ENCODE assay signal across 21 cellular contexts in the genomic region with DNA sequence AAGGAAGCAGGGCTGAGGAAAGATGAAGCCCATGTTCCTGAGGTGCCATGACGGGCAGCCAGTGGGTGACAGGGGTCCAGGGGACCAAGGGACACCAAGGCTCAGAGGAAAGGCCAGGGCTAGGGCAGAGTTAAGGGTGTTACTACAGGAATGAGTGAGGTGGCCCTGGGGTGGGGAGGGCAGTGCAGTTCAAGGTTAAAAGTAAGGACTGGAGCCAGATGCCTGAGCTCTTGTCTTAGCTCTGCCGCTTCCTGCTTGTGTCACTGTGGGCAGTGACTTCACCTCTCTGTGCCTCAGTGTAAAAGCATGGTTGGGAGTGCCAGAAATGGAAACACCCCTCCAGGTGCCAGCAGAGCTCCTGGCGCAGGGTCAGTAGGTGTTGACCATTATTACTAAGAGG. TPM values are rescaled to one million over a fixed set of nuclear protein-coding genes. Genes with fewer than 3 reads are reported as not detected.
A peak's percentile ranks its signal among the peaks of the same experiment; 100 is the strongest.
DNase-seq lines count a peak whose midpoint lies in the region; ATAC-seq and TF ChIP-seq lines count a peak whose summit lies in the region.
"Had no signal": no experiment of that assay in that cellular context is flagged by ENCODE, and none has a peak within 500 bp of the region (broad histone marks: within the 10 kb centered on the region; RNA-seq: fewer than 3 reads in every experiment).

No MANE protein-coding gene starts in this region.

- H2BK15ac ChIP-seq in neuronal stem cell (ENCODE audit: low read length): no peak overlapping the region

- H3K27me3 Mint-ChIP-seq in activated CD8-positive, alpha-beta memory T cell treated with anti-CD3 and anti-CD28 coated beads, Interleukin-2, amount 10 ng/mL, durations not matched to agents 7 days and 5 days: no peaks in the 10 kb centered on the region
- no peaks in the 10 kb centered on the region for H3K27me3 Mint-ChIP-seq in natural killer cell treated with Interleukin-12 subunit alpha and Interleukin-12 subunit beta and Interleukin-15 and Interleukin-18, amount 100 ng/mL, for 72 hours
- no peaks in the 10 kb centered on the region for H3K27me3 Mint-ChIP-seq in natural killer cell (ENCODE audit: low read depth in 2 of 2)
- H3K27me3 Mint-ChIP-seq: CD4-positive, alpha-beta memory T cell had no signal

- CTCF ChIA-PET in activated CD8-positive, alpha-beta memory T cell treated with anti-CD3 and anti-CD28 coated beads, Interleukin-2, amount 10 ng/mL, durations not matched to agents 7 days and 5 days (lab: Charles Lee): no interaction called here

- no peak overlapping the region for H4K8ac ChIP-seq in neuronal stem cell (ENCODE audit: low read depth, low read length)

- no peaks in the 10 kb centered on the region for H3K9me3 Mint-ChIP-seq in activated CD8-positive, alpha-beta memory T cell treated with anti-CD3 and anti-CD28 coated beads, Interleukin-2, amount 10 ng/mL, durations not matched to agents 7 days and 5 days (ENCODE audit: low read depth)
- H3K9me3 Mint-ChIP-seq in natural killer cell treated with Interleukin-12 subunit alpha and Interleukin-12 subunit beta and Interleukin-15 and Interleukin-18, amount 100 ng/mL, for 72 hours: no peaks in the 10 kb centered on the region
- no peaks in the 10 kb centered on the region for H3K9me3 Mint-ChIP-seq in natural killer cell
- H3K9me3 Mint-ChIP-seq: CD14-positive monocyte; CD4-positive, alpha-beta memory T cell; HFFc6 had no signal

- H3K4me1 Mint-ChIP-seq in activated CD8-positive, alpha-beta memory T cell treated with anti-CD3 and anti-CD28 coated beads, Interleukin-2, amount 10 ng/mL, durations not matched to agents 7 days and 5 days: peaks cover 18% of the 10 kb centered on the region
- peaks cover 11 to 20% of the 10 kb centered on the region in 2 donors for H3K4me1 Mint-ChIP-seq in natural killer cell treated with Interleukin-12 subunit alpha and Interleukin-12 subunit beta and Interleukin-15 and Interleukin-18, amount 100 ng/mL, for 72 hours (ENCODE audit: low read depth in 2 of 2)
- H3K4me1 Mint-ChIP-seq in natural killer cell: peaks cover 9 to 10% of the 10 kb centered on the region in 2 donors

- no peak overlapping the region for H3K4me2 ChIP-seq in neuronal stem cell (ENCODE audit: insufficient read depth, low read length, poor library complexity, severe bottlenecking)
- H3K4me2 ChIP-seq: BLaER1 had no signal

- no peak overlapping the region for H3K14ac ChIP-seq in neuronal stem cell (ENCODE audit: low read length)

- H3K18ac ChIP-seq in neuronal stem cell (ENCODE audit: low read length): no peak overlapping the region

- no peak overlapping the region for H3K4me3 ChIP-seq in neuronal stem cell (ENCODE audit: low read length in 2 of 2)
- H3K4me3 ChIP-seq: BLaER1 had no signal

- H3K9me3 ChIP-seq in neuronal stem cell (replicated peaks in 1 of 2; ENCODE audit: control insufficient read depth in 2 of 2, insufficient read depth in 1 of 2, low read depth in 1 of 2, low read length in 2 of 2): no peaks in the 10 kb centered on the region
- H3K9me3 ChIP-seq: BLaER1 had no signal

- H3K27me3 ChIP-seq in neuronal stem cell (ENCODE audit: control insufficient read depth in 3 of 3, insufficient read depth in 3 of 3, low read depth in 1 of 3, low read length in 3 of 3): no peaks in the 10 kb centered on the region
- H3K27me3 ChIP-seq: BLaER1 had no signal

- H3K79me1 ChIP-seq in neuronal stem cell (ENCODE audit: low read depth, low read length): no peaks in the 10 kb centered on the region

- H2AFZ ChIP-seq in neuronal stem cell (ENCODE audit: low read length): no peak overlapping the region

- H2AK5ac ChIP-seq in neuronal stem cell (ENCODE audit: low read depth, low read length): no peak overlapping the region

- H3K9ac ChIP-seq in neuronal stem cell (ENCODE audit: low read depth, low read length, poor library complexity): peak overlapping the region; percentile 30
- H3K9ac ChIP-seq: BLaER1 had no signal

- no peak overlapping the region for H3K4me3 Mint-ChIP-seq in activated CD8-positive, alpha-beta memory T cell treated with anti-CD3 and anti-CD28 coated beads, Interleukin-2, amount 10 ng/mL, durations not matched to agents 7 days and 5 days
- H3K4me3 Mint-ChIP-seq in natural killer cell treated with Interleukin-12 subunit alpha and Interleukin-12 subunit beta and Interleukin-15 and Interleukin-18, amount 100 ng/mL, for 72 hours: no peak overlapping the region
- no peak overlapping the region for H3K4me3 Mint-ChIP-seq in natural killer cell
- H3K4me3 Mint-ChIP-seq: CD14-positive monocyte, HFFc6 had no signal

- H3K36me3 Mint-ChIP-seq in activated CD8-positive, alpha-beta memory T cell treated with anti-CD3 and anti-CD28 coated beads, Interleukin-2, amount 10 ng/mL, durations not matched to agents 7 days and 5 days: peaks cover 29% of the 10 kb centered on the region
- peaks cover 15% of the 10 kb centered on the region for H3K36me3 Mint-ChIP-seq in natural killer cell treated with Interleukin-12 subunit alpha and Interleukin-12 subunit beta and Interleukin-15 and Interleukin-18, amount 100 ng/mL, for 72 hours
- peaks cover 7% of the 10 kb centered on the region for H3K36me3 Mint-ChIP-seq in natural killer cell

- no peak overlapping the region for H2BK12ac ChIP-seq in neuronal stem cell (ENCODE audit: low read length)

- H4K91ac ChIP-seq in neuronal stem cell (ENCODE audit: low read depth, low read length, poor library complexity): no peak overlapping the region

- no peak overlapping the region for H3K4ac ChIP-seq in neuronal stem cell (ENCODE audit: low read length)

- peak; percentile 41 for ATAC-seq in activated CD8-positive, alpha-beta memory T cell treated with anti-CD3 and anti-CD28 coated beads, Interleukin-2, amount 10 ng/mL, durations not matched to agents 7 days and 5 days
- ATAC-seq in natural killer cell treated with Interleukin-12 subunit alpha and Interleukin-12 subunit beta and Interleukin-15 and Interleukin-18, amount 100 ng/mL, for 72 hours: peak in 1 of 2 donors; percentile 37
- ATAC-seq in natural killer cell (no peak), HG02852 (IDR thresholded peaks at IDR 0.05; ENCODE audit: unreplicated experiment) (no peak)
- ATAC-seq: HCT116, HepG2 had no signal

- intact Hi-C loops in natural killer cell (cut with micrococcal nuclease): no loop called here

- no peak for TF ChIP-seq CTCF in natural killer cell (IDR thresholded peaks at IDR 0.05)

- no peak for DNase-seq in activated CD8-positive, alpha-beta memory T cell treated with anti-CD3 and anti-CD28 coated beads, Interleukin-2, amount 10 ng/mL, durations not matched to agents 7 days and 5 days
- no peak for DNase-seq in activated CD8-positive, alpha-beta memory T cell treated with anti-CD3 and anti-CD28 coated beads for 24 hours
- DNase-seq in natural killer cell treated with Interleukin-12 subunit alpha and Interleukin-12 subunit beta and Interleukin-15 and Interleukin-18, amount 100 ng/mL, for 72 hours (ENCODE audit: low spot score): peak; percentile 8
- DNase-seq in natural killer cell (no peak), neuronal stem cell (ENCODE audit: low spot score) (no peak), substantia nigra (lab: John Stamatoyannopoulos, UW) (no peak)
- DNase-seq: 8988T; CD4-positive, alpha-beta memory T cell; DMS153; DMS79 treated with DMSO at 0.1 percent for 48 hours; GF-D8; GOT3; H7; HFFc6 had no signal

- no CpG with 5 or more reads among the region's 3 CpGs for WGBS in neuronal stem cell (ENCODE audit: extremely low coverage in 2 of 2, insufficient read length in 2 of 2, insufficient replicate concordance in 1 of 2), 2 donors

- peak overlapping the region; percentile 33 for H3K27ac Mint-ChIP-seq in activated CD8-positive, alpha-beta memory T cell treated with anti-CD3 and anti-CD28 coated beads, Interleukin-2, amount 10 ng/mL, durations not matched to agents 7 days and 5 days
- H3K27ac Mint-ChIP-seq in natural killer cell treated with Interleukin-12 subunit alpha and Interleukin-12 subunit beta and Interleukin-15 and Interleukin-18, amount 100 ng/mL, for 72 hours: no peak overlapping the region
- H3K27ac Mint-ChIP-seq in natural killer cell: no peak overlapping the region
- H3K27ac Mint-ChIP-seq: CD14-positive monocyte, HFFc6 had no signal

- H3K4me1 ChIP-seq in neuronal stem cell (ENCODE audit: control insufficient read depth in 2 of 2, insufficient read depth in 1 of 2, low read depth in 1 of 2, low read length in 2 of 2): peaks cover 8 to 11% of the 10 kb centered on the region in 2 donors

- H3K27ac ChIP-seq in neuronal stem cell (replicated peaks; ENCODE audit: low read length): no peak overlapping the region
- no peak overlapping the region for H3K27ac ChIP-seq in substantia nigra (ENCODE audit: low read depth, low read length, poor library complexity, severe bottlenecking)
- H3K27ac ChIP-seq: BLaER1 had no signal

- H3K36me3 ChIP-seq in neuronal stem cell (replicated peaks in 1 of 2; ENCODE audit: control insufficient read depth in 2 of 2, insufficient read depth in 2 of 2, low read length in 2 of 2): peaks cover 32 to 70% of the 10 kb centered on the region in 2 donors

- no peak overlapping the region for H2BK120ac ChIP-seq in neuronal stem cell (ENCODE audit: low read depth, low read length)

- no peak overlapping the region for H2BK5ac ChIP-seq in neuronal stem cell (ENCODE audit: low read length)

- peak overlapping the region; percentile 10 for H3K23ac ChIP-seq in neuronal stem cell (ENCODE audit: low read depth, low read length, poor library complexity)

RNA-seq across cellular contexts. Expression of a gene that starts 4.9 kb away (rescaled TPM):
- total RNA-seq in activated CD8-positive, alpha-beta memory T cell treated with anti-CD3 and anti-CD28 coated beads, Interleukin-2, amount 10 ng/mL, durations not matched to agents 7 days and 5 days: 1 to 10 TPM; 1.2 to 1.9 TPM
- 1 to 10 TPM in 1 of 2 donors, under 1 TPM in 1; 0.39 to 1.2 TPM for total RNA-seq in natural killer cell treated with Interleukin-12 subunit alpha and Interleukin-12 subunit beta and Interleukin-15 and Interleukin-18, amount 100 ng/mL, for 72 hours
- total RNA-seq in natural killer cell: 1 to 10 TPM in 1 of 3 donors, under 1 TPM in 2; 0.48 to 2.0 (median 0.87) TPM
- 2.1 TPM for polyA plus RNA-seq in neuronal stem cell (2013, experiment 1 of 2)
- polyA plus RNA-seq in neuronal stem cell (2013, experiment 2 of 2): 1.9 TPM

RNA-seq across cellular contexts. Expression of a gene that starts 7.8 kb away (rescaled TPM):
- total RNA-seq in activated CD8-positive, alpha-beta memory T cell treated with anti-CD3 and anti-CD28 coated beads, Interleukin-2, amount 10 ng/mL, durations not matched to agents 7 days and 5 days: 100 to 1,000 TPM; 110 to 117 TPM
- total RNA-seq in natural killer cell treated with Interleukin-12 subunit alpha and Interleukin-12 subunit beta and Interleukin-15 and Interleukin-18, amount 100 ng/mL, for 72 hours: 100 to 1,000 TPM; 109 to 110 TPM
- total RNA-seq in natural killer cell: 10 to 100 TPM; 51.6 to 61.7 (median 58.2) TPM
- polyA plus RNA-seq in neuronal stem cell (2013, experiment 1 of 2): 39.0 TPM
- 39.4 TPM for polyA plus RNA-seq in neuronal stem cell (2013, experiment 2 of 2)

RNA-seq across cellular contexts. Expression of a gene that starts 11.5 kb away (rescaled TPM):
- total RNA-seq in activated CD8-positive, alpha-beta memory T cell treated with anti-CD3 and anti-CD28 coated beads, Interleukin-2, amount 10 ng/mL, durations not matched to agents 7 days and 5 days: 100 to 1,000 TPM; 394 to 417 TPM
- total RNA-seq in natural killer cell treated with Interleukin-12 subunit alpha and Interleukin-12 subunit beta and Interleukin-15 and Interleukin-18, amount 100 ng/mL, for 72 hours: 100 to 1,000 TPM; 363 to 400 TPM
- 100 to 1,000 TPM; 213 to 247 (median 215) TPM for total RNA-seq in natural killer cell
- 708 TPM for polyA plus RNA-seq in neuronal stem cell (2013, experiment 1 of 2)
- 694 TPM for polyA plus RNA-seq in neuronal stem cell (2013, experiment 2 of 2)

RNA-seq across cellular contexts. Expression of a gene that starts 24.1 kb away (rescaled TPM):
- 10 to 100 TPM; 49.0 to 59.2 TPM for total RNA-seq in activated CD8-positive, alpha-beta memory T cell treated with anti-CD3 and anti-CD28 coated beads, Interleukin-2, amount 10 ng/mL, durations not matched to agents 7 days and 5 days
- 10 to 100 TPM; 29.2 to 55.0 TPM for total RNA-seq in natural killer cell treated with Interleukin-12 subunit alpha and Interleukin-12 subunit beta and Interleukin-15 and Interleukin-18, amount 100 ng/mL, for 72 hours
- 10 to 100 TPM; 17.5 to 26.4 (median 21.6) TPM for total RNA-seq in natural killer cell
- polyA plus RNA-seq in neuronal stem cell (2013, experiment 1 of 2): 16.2 TPM
- polyA plus RNA-seq in neuronal stem cell (2013, experiment 2 of 2): 16.1 TPM

RNA-seq across cellular contexts. Expression of a gene that starts 29.7 kb away (rescaled TPM):
- total RNA-seq in activated CD8-positive, alpha-beta memory T cell treated with anti-CD3 and anti-CD28 coated beads, Interleukin-2, amount 10 ng/mL, durations not matched to agents 7 days and 5 days: under 1 TPM in 1 of 2 experiments, not detected in 1; 0.30 TPM
- total RNA-seq in natural killer cell treated with Interleukin-12 subunit alpha and Interleukin-12 subunit beta and Interleukin-15 and Interleukin-18, amount 100 ng/mL, for 72 hours: under 1 TPM; 0.38 to 0.70 TPM
- not detected for total RNA-seq in natural killer cell
- polyA plus RNA-seq in neuronal stem cell (2013, experiment 1 of 2): 0.53 TPM
- polyA plus RNA-seq in neuronal stem cell (2013, experiment 2 of 2): 0.57 TPM
- total RNA-seq: A673, HepG2 had no signal
- polyA plus RNA-seq: AG04450; CD14-positive monocyte; CD4-positive, alpha-beta memory T cell had no signal
